Comparison of ENCODE assay signal across 8 cellular contexts in the genomic region with DNA sequence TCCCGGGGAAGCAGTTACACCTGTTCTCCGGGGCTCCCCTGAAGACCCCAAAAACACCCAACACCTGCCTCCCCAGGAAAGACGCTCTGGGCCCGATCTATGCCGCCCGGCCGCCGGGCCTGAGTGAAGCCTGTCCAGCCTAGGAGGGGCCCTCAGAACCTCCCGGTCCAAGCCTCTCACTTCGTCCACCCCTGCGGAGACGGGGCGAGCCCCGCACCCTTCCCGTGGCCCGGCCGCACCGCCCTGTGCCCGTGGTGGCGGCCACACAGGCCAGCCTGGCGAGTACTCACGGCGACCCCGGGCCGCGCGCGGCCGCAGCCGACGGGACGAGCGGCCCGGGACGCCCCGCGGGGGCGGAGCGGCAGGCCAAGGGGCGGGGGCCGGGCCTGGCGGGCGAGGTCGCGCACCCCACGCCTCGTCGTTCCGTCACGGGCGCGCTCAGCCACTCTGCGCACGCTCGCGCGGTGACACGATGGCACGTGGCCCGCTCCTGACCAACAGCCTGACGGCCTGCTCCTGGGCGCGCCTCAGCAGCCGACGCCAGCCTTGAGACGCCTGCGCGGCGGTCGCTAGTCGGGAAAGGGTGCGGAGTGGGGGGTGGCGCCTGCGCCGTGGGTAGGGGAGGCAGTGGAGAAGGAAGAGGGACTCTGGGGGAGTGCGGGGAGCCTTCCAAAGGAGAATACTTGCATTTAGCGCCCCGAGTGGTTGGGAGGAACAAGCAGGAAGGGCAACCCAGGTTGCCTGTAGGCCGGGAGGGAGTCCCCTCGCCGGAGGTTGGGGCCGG. TPM values are rescaled to one million over a fixed set of nuclear protein-coding genes. Genes with fewer than 3 reads are reported as not detected.
DNase-seq lines count a peak whose midpoint lies in the region; TF ChIP-seq lines count a peak whose summit lies in the region.

A gene with protein sequence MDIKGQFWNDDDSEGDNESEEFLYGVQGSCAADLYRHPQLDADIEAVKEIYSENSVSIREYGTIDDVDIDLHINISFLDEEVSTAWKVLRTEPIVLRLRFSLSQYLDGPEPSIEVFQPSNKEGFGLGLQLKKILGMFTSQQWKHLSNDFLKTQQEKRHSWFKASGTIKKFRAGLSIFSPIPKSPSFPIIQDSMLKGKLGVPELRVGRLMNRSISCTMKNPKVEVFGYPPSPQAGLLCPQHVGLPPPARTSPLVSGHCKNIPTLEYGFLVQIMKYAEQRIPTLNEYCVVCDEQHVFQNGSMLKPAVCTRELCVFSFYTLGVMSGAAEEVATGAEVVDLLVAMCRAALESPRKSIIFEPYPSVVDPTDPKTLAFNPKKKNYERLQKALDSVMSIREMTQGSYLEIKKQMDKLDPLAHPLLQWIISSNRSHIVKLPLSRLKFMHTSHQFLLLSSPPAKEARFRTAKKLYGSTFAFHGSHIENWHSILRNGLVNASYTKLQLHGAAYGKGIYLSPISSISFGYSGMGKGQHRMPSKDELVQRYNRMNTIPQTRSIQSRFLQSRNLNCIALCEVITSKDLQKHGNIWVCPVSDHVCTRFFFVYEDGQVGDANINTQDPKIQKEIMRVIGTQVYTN (minus strand): TSS at position 342 of the 784 bp plus-strand sequence. CDS start 5,077 bp downstream, outside the sequence.

- TF ChIP-seq EP300 in neural cell (conservative IDR thresholded peaks at IDR 0.05; ENCODE audit: poor library complexity, severe bottlenecking), result peak; percentile 47
- TF ChIP-seq EP300 in stomach (IDR thresholded peaks at IDR 0.05), result no peak

- peak; percentile 49 for TF ChIP-seq RAD21 in neural cell (conservative IDR thresholded peaks at IDR 0.05)

- TF ChIP-seq POLR2A in stomach (IDR thresholded peaks at IDR 0.05), result no peak

- TF ChIP-seq CTCF in Loucy (conservative IDR thresholded peaks at IDR 0.05; ENCODE audit: low read length) (peak; percentile 67), neural cell (IDR thresholded peaks at IDR 0.05; ENCODE audit: poor library complexity, severe bottlenecking) (peak; percentile 96), stomach (IDR thresholded peaks at IDR 0.05) (peak in 5 of 7 experiments; percentile 49 to 73 (median 64))

- H3K4me3 ChIP-seq in Loucy (ENCODE audit: low read length, poor library complexity, severe bottlenecking) (peak within 1 kb of the TSS; percentile 87), neural cell (ENCODE audit: low read length) (peak within 1 kb of the TSS; percentile 82), stomach (peak within 1 kb of the TSS; percentile 81 to 92 (median 86))

- H3K36me3 ChIP-seq in Loucy (ENCODE audit: insufficient read depth, low read length) (peaks cover under 1% of the 10 kb centered on the region; the same call in 1 of the 2 replicates), neural cell (ENCODE audit: insufficient read depth, low read length) (no peaks in the 10 kb centered on the region), stomach (peaks cover 5 to 26% (median 23%) of the 10 kb centered on the region in 4 donors)

- no peaks in the 10 kb centered on the region for H3K9me3 ChIP-seq in Loucy (ENCODE audit: insufficient read depth, low read depth, low read length)
- H3K9me3 ChIP-seq in neural cell (ENCODE audit: low read length), result no peaks in the 10 kb centered on the region
- H3K9me3 ChIP-seq in stomach, result no peaks in the 10 kb centered on the region

- H3K79me2 ChIP-seq in Loucy (ENCODE audit: insufficient read depth, low read length) (peaks cover 30% of the 10 kb centered on the region), neural cell (replicated peaks; ENCODE audit: insufficient read depth, low read length) (peaks cover 27% of the 10 kb centered on the region)

- H3K9ac ChIP-seq in Loucy (ENCODE audit: low read depth, low read length, poor library complexity, severe bottlenecking), result peak within 1 kb of the TSS; percentile 86
- H3K9ac ChIP-seq in neural cell (ENCODE audit: low read length), result peak within 1 kb of the TSS; percentile 95

- H3K9me2 ChIP-seq in Loucy (replicated peaks; ENCODE audit: low read depth, low read length), result no peaks in the 10 kb centered on the region
- H3K9me2 ChIP-seq in neural cell (ENCODE audit: insufficient read depth, low read length), result no peaks in the 10 kb centered on the region

- H3K27me3 ChIP-seq in Loucy (ENCODE audit: insufficient read depth, low read length, poor library complexity, severe bottlenecking) (no peaks in the 10 kb centered on the region), neural cell (ENCODE audit: insufficient read depth, low read depth, low read length) (no peaks in the 10 kb centered on the region), stomach (no peaks in the 10 kb centered on the region)

- H3K4me1 ChIP-seq in Loucy (ENCODE audit: insufficient read depth, low read length, poor library complexity, severe bottlenecking) (peaks cover 25% of the 10 kb centered on the region), stomach (peaks cover 8 to 33% (median 28%) of the 10 kb centered on the region in 4 donors)

- H3K27ac ChIP-seq in neural cell (ENCODE audit: low read length), result peak within 1 kb of the TSS; percentile 80
- peak within 1 kb of the TSS; percentile 78 to 95 (median 89) for H3K27ac ChIP-seq in stomach

- H3F3A ChIP-seq in Loucy (ENCODE audit: low read depth) (no peaks in the 10 kb centered on the region), neural cell (ENCODE audit: insufficient read depth, low read length, poor library complexity, severe bottlenecking) (no peaks in the 10 kb centered on the region)

- H3K4me2 ChIP-seq in Loucy (ENCODE audit: low read depth, low read length, poor library complexity, severe bottlenecking) (peak within 1 kb of the TSS; percentile 81), neural cell (ENCODE audit: low read length) (peak within 1 kb of the TSS; percentile 83)

- H4K20me1 ChIP-seq in Loucy (ENCODE audit: insufficient read depth, low read length, poor library complexity, severe bottlenecking), result peaks cover 6% of the 10 kb centered on the region
- H4K20me1 ChIP-seq in neural cell (ENCODE audit: insufficient read depth), result no peaks in the 10 kb centered on the region

- DNase-seq in ELR (ENCODE audit: low read depth) (peak; percentile 95), H4 (ENCODE audit: low spot score) (peak; percentile 98), SHP77 (lab: John Stamatoyannopoulos, UW) (peak; percentile 94 to 96), activated gamma-delta T cell (lab: John Stamatoyannopoulos, UW) (peak; percentile 100), fibroblast of the conjunctiva (ENCODE audit: low read depth) (peak; percentile 97), stomach (peak; percentile 97)

- H2AFZ ChIP-seq in Loucy (ENCODE audit: low read length) (peak within 1 kb of the TSS; percentile 93), neural cell (ENCODE audit: low read depth, low read length) (peak within 1 kb of the TSS; percentile 82)

- intact Hi-C loops in stomach (cut with DNase I; ENCODE audit: low total_unique reads), result no loop called here

- WGBS in stomach, 5 donors, result 0 to 1% (median 1%) methylated on average over 24 to 82 of the region's 82 CpGs

TF ChIP-seq in neural cell, 6 proteins besides CTCF, POLR2A, EP300 and RAD21:
- TF ChIP-seq, protein P1, sequence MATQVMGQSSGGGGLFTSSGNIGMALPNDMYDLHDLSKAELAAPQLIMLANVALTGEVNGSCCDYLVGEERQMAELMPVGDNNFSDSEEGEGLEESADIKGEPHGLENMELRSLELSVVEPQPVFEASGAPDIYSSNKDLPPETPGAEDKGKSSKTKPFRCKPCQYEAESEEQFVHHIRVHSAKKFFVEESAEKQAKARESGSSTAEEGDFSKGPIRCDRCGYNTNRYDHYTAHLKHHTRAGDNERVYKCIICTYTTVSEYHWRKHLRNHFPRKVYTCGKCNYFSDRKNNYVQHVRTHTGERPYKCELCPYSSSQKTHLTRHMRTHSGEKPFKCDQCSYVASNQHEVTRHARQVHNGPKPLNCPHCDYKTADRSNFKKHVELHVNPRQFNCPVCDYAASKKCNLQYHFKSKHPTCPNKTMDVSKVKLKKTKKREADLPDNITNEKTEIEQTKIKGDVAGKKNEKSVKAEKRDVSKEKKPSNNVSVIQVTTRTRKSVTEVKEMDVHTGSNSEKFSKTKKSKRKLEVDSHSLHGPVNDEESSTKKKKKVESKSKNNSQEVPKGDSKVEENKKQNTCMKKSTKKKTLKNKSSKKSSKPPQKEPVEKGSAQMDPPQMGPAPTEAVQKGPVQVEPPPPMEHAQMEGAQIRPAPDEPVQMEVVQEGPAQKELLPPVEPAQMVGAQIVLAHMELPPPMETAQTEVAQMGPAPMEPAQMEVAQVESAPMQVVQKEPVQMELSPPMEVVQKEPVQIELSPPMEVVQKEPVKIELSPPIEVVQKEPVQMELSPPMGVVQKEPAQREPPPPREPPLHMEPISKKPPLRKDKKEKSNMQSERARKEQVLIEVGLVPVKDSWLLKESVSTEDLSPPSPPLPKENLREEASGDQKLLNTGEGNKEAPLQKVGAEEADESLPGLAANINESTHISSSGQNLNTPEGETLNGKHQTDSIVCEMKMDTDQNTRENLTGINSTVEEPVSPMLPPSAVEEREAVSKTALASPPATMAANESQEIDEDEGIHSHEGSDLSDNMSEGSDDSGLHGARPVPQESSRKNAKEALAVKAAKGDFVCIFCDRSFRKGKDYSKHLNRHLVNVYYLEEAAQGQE (IDR thresholded peaks at IDR 0.05; ENCODE audit: borderline replicate concordance), result peak; percentile 35
- TF ChIP-seq MXI1 (conservative IDR thresholded peaks at IDR 0.05; ENCODE audit: poor library complexity, severe bottlenecking) (peak; percentile 83), TAF1 (IDR thresholded peaks at IDR 0.05; ENCODE audit: low read depth) (no peak), POLR2AphosphoS5 (IDR thresholded peaks at IDR 0.05) (peak; percentile 82), SMC3 (conservative IDR thresholded peaks at IDR 0.05; ENCODE audit: poor library complexity) (peak; percentile 59)

RNA-seq across cellular contexts. Expression of the gene that starts here (rescaled TPM):
- 19.0 and 22.2 TPM in 2 replicates for total RNA-seq in H4 (2014; rRNA removed; shearing (Covaris generic))
- 200 and 218 TPM in 2 replicates for polyA plus RNA-seq in neural cell
- polyA minus RNA-seq in neural cell, result 138 and 150 TPM in 2 replicates
- 100 to 1,000 TPM in 1 of 5 donors, 10 to 100 TPM in 4; 29.6 to 101 (median 58.4) TPM for total RNA-seq in stomach
- polyA plus RNA-seq in stomach, result 10 to 100 TPM; 60.5 to 73.4 (median 66.7) TPM

Comparison
In these comparisons a context has a peak if more than half of its experiments do, and no peak if none do; other contexts are left out.
1. Peak in every context shown above with its lines: DNase-seq, H3K4me3 ChIP-seq and H3K27ac ChIP-seq.